Comparison of ENCODE assay signal across 24 cellular contexts in genomic region chr12:109230193-109230592, GRCh38.
"Had no signal": no experiment of that assay in that cellular context is flagged by ENCODE, and none has a peak within 500 bp of the region (broad histone marks: within the 10 kb centered on the region; RNA-seq: fewer than 3 reads in every experiment).

No MANE protein-coding gene starts in this region.

- H3K9me3 Mint-ChIP-seq: immature natural killer cell; memory B cell; naive thymus-derived CD4-positive, alpha-beta T cell; natural killer cell treated with Interleukin-12 subunit alpha and Interleukin-12 subunit beta and Interleukin-15 and Interleukin-18, amount 100 ng/mL, for 72 hours; stimulated activated effector memory CD8-positive, alpha-beta T cell treated with anti-CD3 and anti-CD28 coated beads, Interleukin-12 subunit alpha, Interleukin-12 subunit beta, amount 100 ng/mL, for 72 hours; stimulated activated naive CD8-positive, alpha-beta T cell treated with anti-CD3 and anti-CD28 coated beads, Interleukin-15, Interleukin-2, amounts not matched to agents 100 ng/mL and 50 ng/mL, for 24 hours had no signal

- ATAC-seq: left colon; left lung; mucosa of descending colon; naive thymus-derived CD4-positive, alpha-beta T cell; natural killer cell treated with Interleukin-12 subunit alpha and Interleukin-12 subunit beta and Interleukin-15 and Interleukin-18, amount 100 ng/mL, for 72 hours; pancreas; stimulated activated effector memory CD8-positive, alpha-beta T cell treated with anti-CD3 and anti-CD28 coated beads, Interleukin-12 subunit alpha, Interleukin-12 subunit beta, amount 100 ng/mL, for 72 hours had no signal

- H3K4me3 Mint-ChIP-seq: immature natural killer cell; memory B cell; naive thymus-derived CD4-positive, alpha-beta T cell; natural killer cell treated with Interleukin-12 subunit alpha and Interleukin-12 subunit beta and Interleukin-15 and Interleukin-18, amount 100 ng/mL, for 72 hours; stimulated activated effector memory CD8-positive, alpha-beta T cell treated with anti-CD3 and anti-CD28 coated beads, Interleukin-12 subunit alpha, Interleukin-12 subunit beta, amount 100 ng/mL, for 72 hours; stimulated activated naive CD8-positive, alpha-beta T cell treated with anti-CD3 and anti-CD28 coated beads, Interleukin-15, Interleukin-2, amounts not matched to agents 100 ng/mL and 50 ng/mL, for 24 hours had no signal

- H3K36me3 Mint-ChIP-seq: natural killer cell treated with Interleukin-12 subunit alpha and Interleukin-12 subunit beta and Interleukin-15 and Interleukin-18, amount 100 ng/mL, for 72 hours; stimulated activated effector memory CD8-positive, alpha-beta T cell treated with anti-CD3 and anti-CD28 coated beads, Interleukin-12 subunit alpha, Interleukin-12 subunit beta, amount 100 ng/mL, for 72 hours had no signal

- DNase-seq: heart left ventricle; hypothalamus; immature natural killer cell; kidney; left colon; left lung; midbrain; mucosa of descending colon; naive thymus-derived CD4-positive, alpha-beta T cell; pancreas; retina; right cardiac atrium; sigmoid colon; small intestine; spleen; stimulated activated CD4-positive, alpha-beta T cell treated with anti-CD3 and anti-CD28 coated beads, Interleukin-4, amount 100 ng/mL, for 24 hours; testis; thyroid gland; transverse colon; upper lobe of left lung had no signal

- H3K4me1 Mint-ChIP-seq: immature natural killer cell; memory B cell; naive thymus-derived CD4-positive, alpha-beta T cell; stimulated activated effector memory CD8-positive, alpha-beta T cell treated with anti-CD3 and anti-CD28 coated beads, Interleukin-12 subunit alpha, Interleukin-12 subunit beta, amount 100 ng/mL, for 72 hours had no signal

- H3K27ac Mint-ChIP-seq: memory B cell; natural killer cell treated with Interleukin-12 subunit alpha and Interleukin-12 subunit beta and Interleukin-15 and Interleukin-18, amount 100 ng/mL, for 72 hours; stimulated activated effector memory CD8-positive, alpha-beta T cell treated with anti-CD3 and anti-CD28 coated beads, Interleukin-12 subunit alpha, Interleukin-12 subunit beta, amount 100 ng/mL, for 72 hours; stimulated activated naive CD8-positive, alpha-beta T cell treated with anti-CD3 and anti-CD28 coated beads, Interleukin-15, Interleukin-2, amounts not matched to agents 100 ng/mL and 50 ng/mL, for 24 hours had no signal

- H3K27me3 Mint-ChIP-seq: memory B cell; naive thymus-derived CD4-positive, alpha-beta T cell; natural killer cell treated with Interleukin-12 subunit alpha and Interleukin-12 subunit beta and Interleukin-15 and Interleukin-18, amount 100 ng/mL, for 72 hours; stimulated activated naive CD8-positive, alpha-beta T cell treated with anti-CD3 and anti-CD28 coated beads, Interleukin-15, Interleukin-2, amounts not matched to agents 100 ng/mL and 50 ng/mL, for 24 hours had no signal
